33 cellular contexts compared by ENCODE assay signal in the genomic region with DNA sequence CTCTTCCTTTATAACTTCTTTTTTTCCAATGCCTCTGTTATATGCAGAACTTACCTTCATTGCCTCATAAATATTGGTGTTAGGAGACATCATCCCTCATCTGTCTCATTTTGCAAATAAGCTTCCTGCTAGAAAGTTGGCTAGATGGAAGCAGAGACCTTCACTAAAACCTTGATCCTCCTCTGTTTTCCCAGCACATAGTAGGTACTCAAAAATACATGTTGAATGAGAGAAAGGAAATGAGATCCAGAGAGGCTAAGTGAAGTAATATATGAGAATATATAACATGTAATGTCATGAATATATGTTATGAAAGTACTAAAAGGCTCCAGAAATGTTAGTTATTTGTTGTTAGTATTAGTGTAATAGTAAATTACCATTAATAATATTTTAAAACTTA.
"Had no signal": no experiment of that assay in that cellular context is flagged by ENCODE, and none has a peak within 500 bp of the region (broad histone marks: within the 10 kb centered on the region; RNA-seq: fewer than 3 reads in every experiment).

No MANE protein-coding gene starts in this region.

- FAIRE-seq: astrocyte, bronchial epithelial cell had no signal

- ATAC-seq: activated naive CD4-positive, alpha-beta T cell treated with anti-CD3 and anti-CD28 coated beads, Interleukin-2, amount 50 U/mL, for 72 hours; activated naive CD8-positive, alpha-beta T cell treated with anti-CD3 and anti-CD28 coated beads, Interleukin-2, amount 50 U/mL, for 24 hours; activated T-cell treated with anti-CD3 and anti-CD28 coated beads, Interleukin-2, amount 50 U/mL, for 4 hours; activated T-cell treated with anti-CD3 and anti-CD28 coated beads, Interleukin-2, amount 50 U/mL, for 72 hours; activated T-helper 17 cell treated with anti-CD3 and anti-CD28 coated beads, Interleukin-2, amount 50 U/mL, for 72 hours; body of pancreas had no signal

- H3K36me3 ChIP-seq: adrenal gland, ascending aorta, brain microvascular endothelial cell, breast epithelium, cardiac muscle cell had no signal

- H3K4me1 ChIP-seq: ascending aorta, breast epithelium had no signal

- H3K27ac ChIP-seq: adrenal gland, ascending aorta, body of pancreas, brain microvascular endothelial cell, breast epithelium, cardiac muscle cell had no signal

- DNase-seq: activated effector memory CD4-positive, alpha-beta T cell treated with anti-CD3 and anti-CD28 coated beads, Interleukin-2, amount 50 U/mL, for 16 hours; activated effector memory CD4-positive, alpha-beta T cell treated with Interleukin-2 at 50 U/mL for 16 hours; activated gamma-delta T cell; activated gamma-delta T cell treated with Interleukin-2 at 50 U/mL for 16 hours; activated naive CD4-positive, alpha-beta T cell; activated naive CD4-positive, alpha-beta T cell treated with anti-CD3 and anti-CD28 coated beads for 36 hours; activated naive CD4-positive, alpha-beta T cell treated with anti-CD3 and anti-CD28 coated beads, Interleukin-2, amount 10 ng/mL, durations not matched to agents 7 days and 5 days; activated naive CD4-positive, alpha-beta T cell treated with anti-CD3 and anti-CD28 coated beads, Interleukin-2, amount 50 U/mL, for 16 hours; activated naive CD4-positive, alpha-beta T cell treated with Interleukin-2 at 50 U/mL for 16 hours; activated naive CD8-positive, alpha-beta T cell treated with anti-CD3 and anti-CD28 coated beads for 36 hours; activated naive CD8-positive, alpha-beta T cell treated with anti-CD3 and anti-CD28 coated beads, Interleukin-2, amount 10 ng/mL, durations not matched to agents 7 days and 5 days; activated naive CD8-positive, alpha-beta T cell treated with anti-CD3 and anti-CD28 coated beads, Interleukin-2, amount 50 U/mL, for 24 hours; activated T-cell treated with anti-CD3 and anti-CD28 coated beads, Interleukin-2, amount 50 U/mL, for 24 hours; activated T-cell treated with anti-CD3 and anti-CD28 coated beads, Interleukin-2, amount 50 U/mL, for 4 hours; activated T-cell treated with anti-CD3 and anti-CD28 coated beads, Interleukin-2, amount 50 U/mL, for 48 hours; activated T-cell treated with anti-CD3 and anti-CD28 coated beads, Interleukin-2, amount 50 U/mL, for 72 hours; adrenal gland; amniotic stem cell; amygdala; anterior cingulate cortex; aorta; body of pancreas; brain microvascular endothelial cell; caudate nucleus; central memory CD4-positive, alpha-beta T cell; cerebellar nuclear complex had no signal

- H3K9me3 ChIP-seq: adrenal gland, ascending aorta, body of pancreas, breast epithelium had no signal

- H3K27me3 ChIP-seq: adrenal gland, ascending aorta, body of pancreas, brain microvascular endothelial cell, breast epithelium, cardiac muscle cell had no signal

- H3K4me3 ChIP-seq: adrenal gland, ascending aorta, body of pancreas, breast epithelium, cardiac muscle cell had no signal
